18 cellular contexts compared by ENCODE assay signal in genomic region chr5:100950975-100951374, GRCh38.
"Had no signal": no experiment of that assay in that cellular context is flagged by ENCODE, and none has a peak within 500 bp of the region (broad histone marks: within the 10 kb centered on the region; RNA-seq: fewer than 3 reads in every experiment).

No MANE protein-coding gene starts in this region.

- ATAC-seq: activated T-cell treated with anti-CD3 and anti-CD28 coated beads, Interleukin-2, amount 50 U/mL, for 4 hours; gastroesophageal sphincter; mucosa of descending colon; natural killer cell; sciatic nerve; stimulated activated naive B cell treated with anti-CD40 and anti-IgM and Interleukin-4, amounts not matched to agents 10 μg/mL and 1 μg/mL and 100 μg/mL, for 72 hours had no signal

- H3K36me3 ChIP-seq: breast epithelium, gastroesophageal sphincter, prostate gland, spleen had no signal

- FAIRE-seq: keratinocyte had no signal

- DNase-seq: activated CD4-positive, alpha-beta memory T cell treated with anti-CD3 and anti-CD28 coated beads for 36 hours; activated gamma-delta T cell treated with Interleukin-2 at 50 U/mL for 16 hours; activated naive CD8-positive, alpha-beta T cell treated with anti-CD3 and anti-CD28 coated beads for 36 hours; activated T-cell treated with anti-CD3 and anti-CD28 coated beads, Interleukin-2, amount 50 U/mL, for 4 hours; anterior cingulate cortex; dermis blood vessel endothelial cell; natural killer cell; occipital lobe; spleen; stimulated activated CD4-positive, alpha-beta T cell treated with anti-CD3 and anti-CD28 coated beads, Interleukin-1b, Interleukin-23, amount 100 ng/mL, for 48 hours; stimulated activated naive B cell treated with anti-CD40 and anti-IgM and Interleukin-4, amounts not matched to agents 10 μg/mL and 1 μg/mL and 100 μg/mL, for 72 hours; substantia nigra had no signal

- H3K9me3 ChIP-seq: breast epithelium, mucosa of descending colon, prostate gland had no signal

- H3K4me1 ChIP-seq: breast epithelium, gastroesophageal sphincter, prostate gland, spleen had no signal

- H3K27me3 ChIP-seq: breast epithelium, gastroesophageal sphincter, spleen had no signal

- H3K4me3 ChIP-seq: breast epithelium, gastroesophageal sphincter, mucosa of descending colon, prostate gland, spleen had no signal

- H3K27ac ChIP-seq: breast epithelium, gastroesophageal sphincter, prostate gland, spleen had no signal
